11 cellular contexts compared by ENCODE assay signal in genomic region chr9:108756746-108757490, GRCh38.
DNase-seq lines count a peak whose midpoint lies in the region; ATAC-seq and TF ChIP-seq lines count a peak whose summit lies in the region.
"Had no signal": no experiment of that assay in that cellular context is flagged by ENCODE, and none has a peak within 500 bp of the region (broad histone marks: within the 10 kb centered on the region; RNA-seq: fewer than 3 reads in every experiment).

No MANE protein-coding gene starts in this region.

- peaks cover 25% of the 10 kb centered on the region for H3K9me3 Mint-ChIP-seq in WTC11
- no peaks in the 10 kb centered on the region for H3K9me3 Mint-ChIP-seq in activated CD4-positive, alpha-beta T cell treated with anti-CD3 and anti-CD28 coated beads, Interleukin-2, amount 10 ng/mL, durations not matched to agents 7 days and 5 days

- no peaks in the 10 kb centered on the region for H3K9me3 ChIP-seq in colonic mucosa
- H3K9me3 ChIP-seq: esophagus muscularis mucosa had no signal

- intact Hi-C loops in colonic mucosa (cut with DNase I), result loop anchor here (10.0 kb wide), 2 partner anchors 1302 to 1332 kb away; no protein-coding TSS in a partner anchor

- H3K27ac ChIP-seq in C4-2B (no peak overlapping the region), colonic mucosa (no peak overlapping the region)
- H3K27ac ChIP-seq: esophagus muscularis mucosa had no signal

- H3K27me3 Mint-ChIP-seq in WTC11 (ENCODE audit: low read depth), result no peaks in the 10 kb centered on the region
- no peaks in the 10 kb centered on the region for H3K27me3 Mint-ChIP-seq in activated CD4-positive, alpha-beta T cell treated with anti-CD3 and anti-CD28 coated beads, Interleukin-2, amount 10 ng/mL, durations not matched to agents 7 days and 5 days

- H3K36me3 ChIP-seq in colonic mucosa, result no peaks in the 10 kb centered on the region
- H3K36me3 ChIP-seq: esophagus muscularis mucosa had no signal

- no peak overlapping the region for H3K9ac ChIP-seq in colonic mucosa (ENCODE audit: low read depth in 2 of 2, low read length in 2 of 2)

- no peaks in the 10 kb centered on the region for H3K27me3 ChIP-seq in colonic mucosa
- H3K27me3 ChIP-seq: esophagus muscularis mucosa had no signal

- H3K4me3 Mint-ChIP-seq in WTC11, result no peak overlapping the region
- H3K4me3 Mint-ChIP-seq in activated CD4-positive, alpha-beta T cell treated with anti-CD3 and anti-CD28 coated beads, Interleukin-2, amount 10 ng/mL, durations not matched to agents 7 days and 5 days, result no peak overlapping the region
- H3K4me3 Mint-ChIP-seq: naive thymus-derived CD8-positive, alpha-beta T cell had no signal

- H3K4me1 Mint-ChIP-seq in WTC11, result peaks cover 23% of the 10 kb centered on the region
- H3K4me1 Mint-ChIP-seq in activated CD4-positive, alpha-beta T cell treated with anti-CD3 and anti-CD28 coated beads, Interleukin-2, amount 10 ng/mL, durations not matched to agents 7 days and 5 days, result no peaks in the 10 kb centered on the region
- H3K4me1 Mint-ChIP-seq: naive thymus-derived CD8-positive, alpha-beta T cell had no signal

- no peak overlapping the region for H3K27ac Mint-ChIP-seq in WTC11
- no peak overlapping the region for H3K27ac Mint-ChIP-seq in activated CD4-positive, alpha-beta T cell treated with anti-CD3 and anti-CD28 coated beads, Interleukin-2, amount 10 ng/mL, durations not matched to agents 7 days and 5 days
- H3K27ac Mint-ChIP-seq: naive thymus-derived CD8-positive, alpha-beta T cell had no signal

- H3K4me3 ChIP-seq in HFF-Myc (replicated peaks; ENCODE audit: low read depth, low read length) (no peak overlapping the region), colonic mucosa (no peak overlapping the region)
- H3K4me3 ChIP-seq: esophagus muscularis mucosa had no signal

- peak; percentile 95 for ATAC-seq in WTC11
- ATAC-seq in stimulated activated naive CD8-positive, alpha-beta T cell treated with anti-CD3 and anti-CD28 coated beads, Interleukin-15, Interleukin-2, amounts not matched to agents 100 U/mL and 50 U/mL, for 24 hours, result no peak
- ATAC-seq: naive thymus-derived CD8-positive, alpha-beta T cell had no signal

- H3K4me1 ChIP-seq in colonic mucosa, result no peaks in the 10 kb centered on the region

- peaks cover 2% of the 10 kb centered on the region; the same call in 1 of the 2 replicates for H3K36me3 Mint-ChIP-seq in WTC11
- H3K36me3 Mint-ChIP-seq in activated CD4-positive, alpha-beta T cell treated with anti-CD3 and anti-CD28 coated beads, Interleukin-2, amount 10 ng/mL, durations not matched to agents 7 days and 5 days (ENCODE audit: low read depth), result no peaks in the 10 kb centered on the region

- CTCF ChIA-PET in WTC11 (lab: Charles Lee), result no interaction called here
- CTCF ChIA-PET in activated CD4-positive, alpha-beta T cell treated with anti-CD3 and anti-CD28 coated beads, Interleukin-2, amount 10 ng/mL, durations not matched to agents 7 days and 5 days (lab: Charles Lee), result no interaction called here

- POLR2A ChIA-PET in WTC11 (lab: Charles Lee), result no interaction called here
- POLR2A ChIA-PET in activated CD4-positive, alpha-beta T cell treated with anti-CD3 and anti-CD28 coated beads, Interleukin-2, amount 10 ng/mL, durations not matched to agents 7 days and 5 days (lab: Charles Lee), result no interaction called here

- TF ChIP-seq CTCF in C4-2B (conservative IDR thresholded peaks at IDR 0.05) (peak; percentile 68), HFF-Myc (IDR thresholded peaks at IDR 0.05; ENCODE audit: low read depth, low read length, missing control alignments) (peak; percentile 37), WTC11 (IDR thresholded peaks at IDR 0.05) (peak; percentile 28; the same call in 1 of the 2 replicates), colonic mucosa (IDR thresholded peaks at IDR 0.05) (no peak)

- no peak for DNase-seq in HFF-Myc (ENCODE audit: extremely low read depth, low read depth)
- no peak for DNase-seq in WTC11 (ENCODE audit: low spot score)
- DNase-seq in iPS-NIHi11 (ENCODE audit: low spot score), result peak; percentile 42
- DNase-seq in activated CD4-positive, alpha-beta T cell treated with anti-CD3 and anti-CD28 coated beads, Interleukin-2, amount 10 ng/mL, durations not matched to agents 7 days and 5 days, result no peak
- DNase-seq in colonic mucosa, result no peak
- DNase-seq in activated naive CD4-positive, alpha-beta T cell treated with Interleukin-2 at 50 U/mL for 16 hours, result no peak
- no peak for DNase-seq in stimulated activated naive CD8-positive, alpha-beta T cell treated with anti-CD3 and anti-CD28 coated beads, Interleukin-15, Interleukin-2, amounts not matched to agents 100 U/mL and 50 U/mL, for 24 hours
- DNase-seq: naive thymus-derived CD8-positive, alpha-beta T cell; NCI-H1417 treated with DMSO at 0.1 percent for 48 hours had no signal

TF ChIP-seq in WTC11, 78 proteins besides CTCF, POLR2A, EP300 and RAD21:
- TF ChIP-seq SOX15 (CRISPR knock-in tag; IDR thresholded peaks at IDR 0.05) (no peak), KAT7 (CRISPR knock-in tag; IDR thresholded peaks at IDR 0.05; ENCODE audit: borderline replicate concordance) (no peak), AFF4 (CRISPR knock-in tag; IDR thresholded peaks at IDR 0.05; ENCODE audit: borderline replicate concordance) (no peak), ZNF232 (CRISPR knock-in tag; IDR thresholded peaks at IDR 0.05) (0 out of 2 replicates have a peak, but pooled peaks have one; percentile 38), SP1 (CRISPR knock-in tag; conservative IDR thresholded peaks at IDR 0.05) (no peak), NR2C2 (CRISPR knock-in tag; IDR thresholded peaks at IDR 0.05) (no peak), E2F4 (CRISPR knock-in tag; IDR thresholded peaks at IDR 0.05; ENCODE audit: borderline replicate concordance, low read depth) (no peak), TEAD4 (CRISPR knock-in tag; IDR thresholded peaks at IDR 0.05) (no peak)
